1 cellular context compared by ENCODE assay signal in the genomic region with DNA sequence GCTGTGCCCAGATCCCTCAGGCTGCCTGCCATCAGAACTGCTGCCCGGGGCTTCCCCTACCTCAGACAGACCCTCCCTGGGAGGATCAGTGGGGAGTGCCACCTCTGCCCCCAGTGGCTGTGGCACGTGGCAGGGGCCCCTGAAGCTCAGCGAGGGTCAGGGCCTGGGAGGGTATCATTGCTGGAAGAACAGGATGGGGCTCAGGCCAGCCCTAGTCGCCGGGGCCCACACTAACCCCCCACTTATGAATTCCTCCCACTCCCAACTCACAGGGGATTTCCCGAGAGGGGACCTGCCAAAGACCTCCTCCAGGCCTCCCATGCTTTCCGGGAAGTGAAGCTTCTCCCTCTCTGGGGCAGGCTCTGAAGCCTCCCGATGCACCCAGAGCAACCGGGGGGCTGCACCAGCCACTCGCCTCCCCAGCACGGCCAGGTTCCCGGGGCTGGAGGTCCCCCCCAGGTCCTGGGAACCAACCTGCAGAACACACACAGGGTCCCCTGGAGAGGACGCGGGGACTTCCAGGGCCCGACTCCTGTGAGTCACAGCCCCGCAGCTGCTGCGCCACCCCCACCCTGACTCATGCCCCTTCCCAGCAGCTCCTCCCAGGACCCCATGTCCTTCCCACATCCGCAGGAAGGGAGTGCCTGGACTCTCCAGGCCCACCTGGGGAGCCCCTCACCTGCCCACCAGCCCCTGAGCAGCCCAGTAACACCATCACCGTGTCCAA.
TF ChIP-seq lines count a peak whose summit lies in the region.

No MANE protein-coding gene starts in this region.

TF ChIP-seq in GM12878, 131 proteins besides CTCF, POLR2A, EP300 and RAD21 (continued from another document and continues in another):
- TF ChIP-seq, protein P1, sequence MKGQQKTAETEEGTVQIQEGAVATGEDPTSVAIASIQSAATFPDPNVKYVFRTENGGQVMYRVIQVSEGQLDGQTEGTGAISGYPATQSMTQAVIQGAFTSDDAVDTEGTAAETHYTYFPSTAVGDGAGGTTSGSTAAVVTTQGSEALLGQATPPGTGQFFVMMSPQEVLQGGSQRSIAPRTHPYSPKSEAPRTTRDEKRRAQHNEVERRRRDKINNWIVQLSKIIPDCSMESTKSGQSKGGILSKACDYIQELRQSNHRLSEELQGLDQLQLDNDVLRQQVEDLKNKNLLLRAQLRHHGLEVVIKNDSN (IDR thresholded peaks at IDR 0.05; ENCODE audit: borderline replicate concordance, extremely low read length, insufficient read depth, low read depth, low read length) = no peak
- TF ChIP-seq DPF2 (IDR thresholded peaks at IDR 0.05) = peak; percentile 83; the same call in 1 of the 2 replicates
- TF ChIP-seq ETV6 (conservative IDR thresholded peaks at IDR 0.05 in 1 of 2, IDR thresholded peaks at IDR 0.05 in 1 of 2; ENCODE audit: borderline replicate concordance in 1 of 2, low read depth in 1 of 2) = no peak
- TF ChIP-seq TAF1 (IDR thresholded peaks at IDR 0.05; ENCODE audit: borderline replicate concordance, low read depth, low read length) = no peak
- TF ChIP-seq, protein P2, sequence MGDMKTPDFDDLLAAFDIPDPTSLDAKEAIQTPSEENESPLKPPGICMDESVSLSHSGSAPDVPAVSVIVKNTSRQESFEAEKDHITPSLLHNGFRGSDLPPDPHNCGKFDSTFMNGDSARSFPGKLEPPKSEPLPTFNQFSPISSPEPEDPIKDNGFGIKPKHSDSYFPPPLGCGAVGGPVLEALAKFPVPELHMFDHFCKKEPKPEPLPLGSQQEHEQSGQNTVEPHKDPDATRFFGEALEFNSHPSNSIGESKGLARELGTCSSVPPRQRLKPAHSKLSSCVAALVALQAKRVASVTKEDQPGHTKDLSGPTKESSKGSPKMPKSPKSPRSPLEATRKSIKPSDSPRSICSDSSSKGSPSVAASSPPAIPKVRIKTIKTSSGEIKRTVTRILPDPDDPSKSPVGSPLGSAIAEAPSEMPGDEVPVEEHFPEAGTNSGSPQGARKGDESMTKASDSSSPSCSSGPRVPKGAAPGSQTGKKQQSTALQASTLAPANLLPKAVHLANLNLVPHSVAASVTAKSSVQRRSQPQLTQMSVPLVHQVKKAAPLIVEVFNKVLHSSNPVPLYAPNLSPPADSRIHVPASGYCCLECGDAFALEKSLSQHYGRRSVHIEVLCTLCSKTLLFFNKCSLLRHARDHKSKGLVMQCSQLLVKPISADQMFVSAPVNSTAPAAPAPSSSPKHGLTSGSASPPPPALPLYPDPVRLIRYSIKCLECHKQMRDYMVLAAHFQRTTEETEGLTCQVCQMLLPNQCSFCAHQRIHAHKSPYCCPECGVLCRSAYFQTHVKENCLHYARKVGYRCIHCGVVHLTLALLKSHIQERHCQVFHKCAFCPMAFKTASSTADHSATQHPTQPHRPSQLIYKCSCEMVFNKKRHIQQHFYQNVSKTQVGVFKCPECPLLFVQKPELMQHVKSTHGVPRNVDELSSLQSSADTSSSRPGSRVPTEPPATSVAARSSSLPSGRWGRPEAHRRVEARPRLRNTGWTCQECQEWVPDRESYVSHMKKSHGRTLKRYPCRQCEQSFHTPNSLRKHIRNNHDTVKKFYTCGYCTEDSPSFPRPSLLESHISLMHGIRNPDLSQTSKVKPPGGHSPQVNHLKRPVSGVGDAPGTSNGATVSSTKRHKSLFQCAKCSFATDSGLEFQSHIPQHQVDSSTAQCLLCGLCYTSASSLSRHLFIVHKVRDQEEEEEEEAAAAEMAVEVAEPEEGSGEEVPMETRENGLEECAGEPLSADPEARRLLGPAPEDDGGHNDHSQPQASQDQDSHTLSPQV (IDR thresholded peaks at IDR 0.05) = no peak
- TF ChIP-seq NR2C2 (IDR thresholded peaks at IDR 0.05; ENCODE audit: borderline replicate concordance, control insufficient read depth, insufficient read length, low read depth) = no peak
- no peak for TF ChIP-seq SUPT20H (IDR thresholded peaks at IDR 0.05; ENCODE audit: borderline replicate concordance, control insufficient read depth, low read depth, low read length)
- no peak for TF ChIP-seq ASH2L (IDR thresholded peaks at IDR 0.05; ENCODE audit: borderline replicate concordance, low read depth)
- TF ChIP-seq IRF4 (IDR thresholded peaks at IDR 0.05; ENCODE audit: low read depth, low read length) = no peak
- no peak for TF ChIP-seq BRCA1 (IDR thresholded peaks at IDR 0.05; ENCODE audit: low read depth, low read length)
- TF ChIP-seq RCOR1 (conservative IDR thresholded peaks at IDR 0.05; ENCODE audit: low read depth, low read length) = no peak
- no peak for TF ChIP-seq JUND (IDR thresholded peaks at IDR 0.05; ENCODE audit: low read depth, low read length)
- TF ChIP-seq POLR2AphosphoS2 (IDR thresholded peaks at IDR 0.05; ENCODE audit: low read depth, low read length) = 0 out of 2 replicates have a peak, but pooled peaks have one; percentile 26
- no peak for TF ChIP-seq SREBF2 (IDR thresholded peaks at IDR 0.05; ENCODE audit: low read length)
- no peak for TF ChIP-seq TBL1XR1 (IDR thresholded peaks at IDR 0.05; ENCODE audit: low read depth, low read length)
- TF ChIP-seq, protein P3, sequence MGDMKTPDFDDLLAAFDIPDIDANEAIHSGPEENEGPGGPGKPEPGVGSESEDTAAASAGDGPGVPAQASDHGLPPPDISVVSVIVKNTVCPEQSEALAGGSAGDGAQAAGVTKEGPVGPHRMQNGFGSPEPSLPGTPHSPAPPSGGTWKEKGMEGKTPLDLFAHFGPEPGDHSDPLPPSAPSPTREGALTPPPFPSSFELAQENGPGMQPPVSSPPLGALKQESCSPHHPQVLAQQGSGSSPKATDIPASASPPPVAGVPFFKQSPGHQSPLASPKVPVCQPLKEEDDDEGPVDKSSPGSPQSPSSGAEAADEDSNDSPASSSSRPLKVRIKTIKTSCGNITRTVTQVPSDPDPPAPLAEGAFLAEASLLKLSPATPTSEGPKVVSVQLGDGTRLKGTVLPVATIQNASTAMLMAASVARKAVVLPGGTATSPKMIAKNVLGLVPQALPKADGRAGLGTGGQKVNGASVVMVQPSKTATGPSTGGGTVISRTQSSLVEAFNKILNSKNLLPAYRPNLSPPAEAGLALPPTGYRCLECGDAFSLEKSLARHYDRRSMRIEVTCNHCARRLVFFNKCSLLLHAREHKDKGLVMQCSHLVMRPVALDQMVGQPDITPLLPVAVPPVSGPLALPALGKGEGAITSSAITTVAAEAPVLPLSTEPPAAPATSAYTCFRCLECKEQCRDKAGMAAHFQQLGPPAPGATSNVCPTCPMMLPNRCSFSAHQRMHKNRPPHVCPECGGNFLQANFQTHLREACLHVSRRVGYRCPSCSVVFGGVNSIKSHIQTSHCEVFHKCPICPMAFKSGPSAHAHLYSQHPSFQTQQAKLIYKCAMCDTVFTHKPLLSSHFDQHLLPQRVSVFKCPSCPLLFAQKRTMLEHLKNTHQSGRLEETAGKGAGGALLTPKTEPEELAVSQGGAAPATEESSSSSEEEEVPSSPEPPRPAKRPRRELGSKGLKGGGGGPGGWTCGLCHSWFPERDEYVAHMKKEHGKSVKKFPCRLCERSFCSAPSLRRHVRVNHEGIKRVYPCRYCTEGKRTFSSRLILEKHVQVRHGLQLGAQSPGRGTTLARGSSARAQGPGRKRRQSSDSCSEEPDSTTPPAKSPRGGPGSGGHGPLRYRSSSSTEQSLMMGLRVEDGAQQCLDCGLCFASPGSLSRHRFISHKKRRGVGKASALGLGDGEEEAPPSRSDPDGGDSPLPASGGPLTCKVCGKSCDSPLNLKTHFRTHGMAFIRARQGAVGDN (IDR thresholded peaks at IDR 0.05) = no peak
- peak; percentile 24; the same call in 1 of the 2 replicates for TF ChIP-seq RUNX3 (IDR thresholded peaks at IDR 0.05; ENCODE audit: low read length)
- TF ChIP-seq, protein P4, sequence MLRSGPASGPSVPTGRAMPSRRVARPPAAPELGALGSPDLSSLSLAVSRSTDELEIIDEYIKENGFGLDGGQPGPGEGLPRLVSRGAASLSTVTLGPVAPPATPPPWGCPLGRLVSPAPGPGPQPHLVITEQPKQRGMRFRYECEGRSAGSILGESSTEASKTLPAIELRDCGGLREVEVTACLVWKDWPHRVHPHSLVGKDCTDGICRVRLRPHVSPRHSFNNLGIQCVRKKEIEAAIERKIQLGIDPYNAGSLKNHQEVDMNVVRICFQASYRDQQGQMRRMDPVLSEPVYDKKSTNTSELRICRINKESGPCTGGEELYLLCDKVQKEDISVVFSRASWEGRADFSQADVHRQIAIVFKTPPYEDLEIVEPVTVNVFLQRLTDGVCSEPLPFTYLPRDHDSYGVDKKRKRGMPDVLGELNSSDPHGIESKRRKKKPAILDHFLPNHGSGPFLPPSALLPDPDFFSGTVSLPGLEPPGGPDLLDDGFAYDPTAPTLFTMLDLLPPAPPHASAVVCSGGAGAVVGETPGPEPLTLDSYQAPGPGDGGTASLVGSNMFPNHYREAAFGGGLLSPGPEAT (IDR thresholded peaks at IDR 0.05; ENCODE audit: low read depth) = peak; percentile 60; the same call in 1 of the 2 replicates
- TF ChIP-seq SIN3A (IDR thresholded peaks at IDR 0.05; ENCODE audit: low read depth, low read length) = no peak
- no peak for TF ChIP-seq NRF1 (conservative IDR thresholded peaks at IDR 0.05; ENCODE audit: low read depth, low read length)
- TF ChIP-seq HDGF (IDR thresholded peaks at IDR 0.05) = 0 out of 2 replicates have a peak, but pooled peaks have one; percentile 36
- TF ChIP-seq, protein P5, sequence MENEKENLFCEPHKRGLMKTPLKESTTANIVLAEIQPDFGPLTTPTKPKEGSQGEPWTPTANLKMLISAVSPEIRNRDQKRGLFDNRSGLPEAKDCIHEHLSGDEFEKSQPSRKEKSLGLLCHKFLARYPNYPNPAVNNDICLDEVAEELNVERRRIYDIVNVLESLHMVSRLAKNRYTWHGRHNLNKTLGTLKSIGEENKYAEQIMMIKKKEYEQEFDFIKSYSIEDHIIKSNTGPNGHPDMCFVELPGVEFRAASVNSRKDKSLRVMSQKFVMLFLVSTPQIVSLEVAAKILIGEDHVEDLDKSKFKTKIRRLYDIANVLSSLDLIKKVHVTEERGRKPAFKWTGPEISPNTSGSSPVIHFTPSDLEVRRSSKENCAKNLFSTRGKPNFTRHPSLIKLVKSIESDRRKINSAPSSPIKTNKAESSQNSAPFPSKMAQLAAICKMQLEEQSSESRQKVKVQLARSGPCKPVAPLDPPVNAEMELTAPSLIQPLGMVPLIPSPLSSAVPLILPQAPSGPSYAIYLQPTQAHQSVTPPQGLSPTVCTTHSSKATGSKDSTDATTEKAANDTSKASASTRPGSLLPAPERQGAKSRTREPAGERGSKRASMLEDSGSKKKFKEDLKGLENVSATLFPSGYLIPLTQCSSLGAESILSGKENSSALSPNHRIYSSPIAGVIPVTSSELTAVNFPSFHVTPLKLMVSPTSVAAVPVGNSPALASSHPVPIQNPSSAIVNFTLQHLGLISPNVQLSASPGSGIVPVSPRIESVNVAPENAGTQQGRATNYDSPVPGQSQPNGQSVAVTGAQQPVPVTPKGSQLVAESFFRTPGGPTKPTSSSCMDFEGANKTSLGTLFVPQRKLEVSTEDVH (IDR thresholded peaks at IDR 0.05; ENCODE audit: low read depth, partially characterized antibody) = no peak
- TF ChIP-seq GATAD2B (conservative IDR thresholded peaks at IDR 0.05; ENCODE audit: low read depth) = peak; percentile 39; the same call in 1 of the 2 replicates
- peak in 1 of 2 experiments; percentile 69; a peak in 2 of 4 replicates for TF ChIP-seq BHLHE40 (IDR thresholded peaks at IDR 0.05; ENCODE audit: borderline replicate concordance in 1 of 2, low read depth in 2 of 2, low read length in 1 of 2)
- TF ChIP-seq, protein P6, sequence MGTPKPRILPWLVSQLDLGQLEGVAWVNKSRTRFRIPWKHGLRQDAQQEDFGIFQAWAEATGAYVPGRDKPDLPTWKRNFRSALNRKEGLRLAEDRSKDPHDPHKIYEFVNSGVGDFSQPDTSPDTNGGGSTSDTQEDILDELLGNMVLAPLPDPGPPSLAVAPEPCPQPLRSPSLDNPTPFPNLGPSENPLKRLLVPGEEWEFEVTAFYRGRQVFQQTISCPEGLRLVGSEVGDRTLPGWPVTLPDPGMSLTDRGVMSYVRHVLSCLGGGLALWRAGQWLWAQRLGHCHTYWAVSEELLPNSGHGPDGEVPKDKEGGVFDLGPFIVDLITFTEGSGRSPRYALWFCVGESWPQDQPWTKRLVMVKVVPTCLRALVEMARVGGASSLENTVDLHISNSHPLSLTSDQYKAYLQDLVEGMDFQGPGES (IDR thresholded peaks at IDR 0.05) = no peak
- TF ChIP-seq YBX1 (IDR thresholded peaks at IDR 0.05) = no peak
- TF ChIP-seq SPI1 (IDR thresholded peaks at IDR 0.05; ENCODE audit: borderline replicate concordance, insufficient read depth, low read depth, low read length) = no peak
- TF ChIP-seq RBBP5 (conservative IDR thresholded peaks at IDR 0.05) = no peak
- TF ChIP-seq, protein P7, sequence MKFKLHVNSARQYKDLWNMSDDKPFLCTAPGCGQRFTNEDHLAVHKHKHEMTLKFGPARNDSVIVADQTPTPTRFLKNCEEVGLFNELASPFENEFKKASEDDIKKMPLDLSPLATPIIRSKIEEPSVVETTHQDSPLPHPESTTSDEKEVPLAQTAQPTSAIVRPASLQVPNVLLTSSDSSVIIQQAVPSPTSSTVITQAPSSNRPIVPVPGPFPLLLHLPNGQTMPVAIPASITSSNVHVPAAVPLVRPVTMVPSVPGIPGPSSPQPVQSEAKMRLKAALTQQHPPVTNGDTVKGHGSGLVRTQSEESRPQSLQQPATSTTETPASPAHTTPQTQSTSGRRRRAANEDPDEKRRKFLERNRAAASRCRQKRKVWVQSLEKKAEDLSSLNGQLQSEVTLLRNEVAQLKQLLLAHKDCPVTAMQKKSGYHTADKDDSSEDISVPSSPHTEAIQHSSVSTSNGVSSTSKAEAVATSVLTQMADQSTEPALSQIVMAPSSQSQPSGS (IDR thresholded peaks at IDR 0.05; ENCODE audit: low read length) = 0 out of 2 replicates have a peak, but pooled peaks have one; percentile 30
- TF ChIP-seq IKZF1 (conservative IDR thresholded peaks at IDR 0.05) = peak; percentile 88
- TF ChIP-seq RAD51 (IDR thresholded peaks at IDR 0.05) = no peak
- TF ChIP-seq ZNF207 (IDR thresholded peaks at IDR 0.05; ENCODE audit: borderline replicate concordance) = no peak
- no peak for TF ChIP-seq SP1 (IDR thresholded peaks at IDR 0.05; ENCODE audit: low read depth, low read length)
- TF ChIP-seq, protein P8, sequence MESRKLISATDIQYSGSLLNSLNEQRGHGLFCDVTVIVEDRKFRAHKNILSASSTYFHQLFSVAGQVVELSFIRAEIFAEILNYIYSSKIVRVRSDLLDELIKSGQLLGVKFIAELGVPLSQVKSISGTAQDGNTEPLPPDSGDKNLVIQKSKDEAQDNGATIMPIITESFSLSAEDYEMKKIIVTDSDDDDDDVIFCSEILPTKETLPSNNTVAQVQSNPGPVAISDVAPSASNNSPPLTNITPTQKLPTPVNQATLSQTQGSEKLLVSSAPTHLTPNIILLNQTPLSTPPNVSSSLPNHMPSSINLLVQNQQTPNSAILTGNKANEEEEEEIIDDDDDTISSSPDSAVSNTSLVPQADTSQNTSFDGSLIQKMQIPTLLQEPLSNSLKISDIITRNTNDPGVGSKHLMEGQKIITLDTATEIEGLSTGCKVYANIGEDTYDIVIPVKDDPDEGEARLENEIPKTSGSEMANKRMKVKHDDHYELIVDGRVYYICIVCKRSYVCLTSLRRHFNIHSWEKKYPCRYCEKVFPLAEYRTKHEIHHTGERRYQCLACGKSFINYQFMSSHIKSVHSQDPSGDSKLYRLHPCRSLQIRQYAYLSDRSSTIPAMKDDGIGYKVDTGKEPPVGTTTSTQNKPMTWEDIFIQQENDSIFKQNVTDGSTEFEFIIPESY (IDR thresholded peaks at IDR 0.05) = no peak
- no peak; the same call in 1 of the 2 replicates for TF ChIP-seq NR2F1 (conservative IDR thresholded peaks at IDR 0.05)
- TF ChIP-seq CBX3 (IDR thresholded peaks at IDR 0.05; ENCODE audit: borderline replicate concordance, low read depth) = no peak
- no peak for TF ChIP-seq KLF5 (IDR thresholded peaks at IDR 0.05; ENCODE audit: partially characterized antibody)
- no peak for TF ChIP-seq ZNF217 (IDR thresholded peaks at IDR 0.05)
- TF ChIP-seq CREM (IDR thresholded peaks at IDR 0.05; ENCODE audit: low read depth) = peak; percentile 36; the same call in 1 of the 2 replicates
